ENCODE assay signal across 9 cellular contexts in genomic region chr14:73567951-73568885, GRCh38. TPM values are rescaled to one million over a fixed set of nuclear protein-coding genes. Genes with fewer than 3 reads are reported as not detected.
A peak's percentile ranks its signal among the peaks of the same experiment; 100 is the strongest.
DNase-seq lines count a peak whose midpoint lies in the region; ATAC-seq and TF ChIP-seq lines count a peak whose summit lies in the region.
"Had no signal": no experiment of that assay in that cellular context is flagged by ENCODE, and none has a peak within 500 bp of the region (broad histone marks: within the 10 kb centered on the region; RNA-seq: fewer than 3 reads in every experiment).

No MANE protein-coding gene starts in this region.

- no peaks in the 10 kb centered on the region for H3K36me3 ChIP-seq in BLaER1
- H3K36me3 ChIP-seq in IMR-90 (ENCODE audit: control insufficient read depth, insufficient read depth, low read length): no peaks in the 10 kb centered on the region; the same call in 1 of the 2 replicates
- no peaks in the 10 kb centered on the region for H3K36me3 ChIP-seq in thyroid gland

- peak overlapping the region; percentile 47 for H2AK5ac ChIP-seq in IMR-90 (ENCODE audit: low read depth, low read length)

- H2AFZ ChIP-seq in IMR-90 (replicated peaks; ENCODE audit: low read length, poor library complexity): no peak overlapping the region

- peak overlapping the region; percentile 95 for H4K5ac ChIP-seq in IMR-90 (ENCODE audit: low read depth, low read length)

- H3K4me1 ChIP-seq in BLaER1: peaks cover 7% of the 10 kb centered on the region; the same call in 1 of the 2 replicates
- peaks cover 9% of the 10 kb centered on the region; the same call in 1 of the 2 replicates for H3K4me1 ChIP-seq in IMR-90 (ENCODE audit: control insufficient read depth, insufficient read depth, low read length)
- peaks cover 16 to 24% of the 10 kb centered on the region in 2 donors for H3K4me1 ChIP-seq in thyroid gland

- H3K18ac ChIP-seq in IMR-90 (ENCODE audit: low read depth, low read length): peak overlapping the region; percentile 21

- TF ChIP-seq RAD21 in IMR-90 (IDR thresholded peaks at IDR 0.05; ENCODE audit: low read length): no peak

- peak overlapping the region; percentile 20; the same call in 1 of the 2 replicates for H3K23ac ChIP-seq in IMR-90 (ENCODE audit: low read depth, low read length)

- TF ChIP-seq POLR2A in IMR-90 (IDR thresholded peaks at IDR 0.05; ENCODE audit: low read depth, low read length) (no peak), thyroid gland (IDR thresholded peaks at IDR 0.05) (no peak)

- H4K20me1 ChIP-seq in BLaER1 (no peaks in the 10 kb centered on the region), IMR-90 (ENCODE audit: insufficient read depth, low read length) (peaks cover 4% of the 10 kb centered on the region; the same call in 1 of the 2 replicates)

- in situ Hi-C loops in IMR-90 (cut with MboI; ENCODE audit: low sequenced_read_pairs): no loop called here

- H3K27me3 ChIP-seq in BLaER1: peaks cover 32% of the 10 kb centered on the region
- H3K27me3 ChIP-seq in IMR-90 (ENCODE audit: control insufficient read depth, insufficient read depth, low read length): no peaks in the 10 kb centered on the region
- no peaks in the 10 kb centered on the region for H3K27me3 ChIP-seq in thyroid gland

- no peaks in the 10 kb centered on the region for H3K9me3 Mint-ChIP-seq in activated naive CD8-positive, alpha-beta T cell treated with anti-CD3 and anti-CD28 coated beads, Interleukin-2, amount 50 U/mL, for 24 hours

- H4K8ac ChIP-seq in IMR-90 (ENCODE audit: low read depth in 2 of 2, low read length in 2 of 2): peak overlapping the region; percentile 87 to 99

- CTCF ChIA-PET in IMR-90 (lab: Yijun Ruan, JAX): interaction anchor here (0.7 to 1.4 kb wide), 2 partner anchors 56 to 60 kb away, joined by 5 to 6 read pairs; no protein-coding TSS in a partner anchor

- DNase-seq in IMR-90: peak; percentile 41
- DNase-seq in activated naive CD8-positive, alpha-beta T cell treated with anti-CD3 and anti-CD28 coated beads, Interleukin-2, amount 50 U/mL, for 24 hours: no peak
- no peak for DNase-seq in left lobe of liver (ENCODE audit: low spot score)
- no peak for DNase-seq in thyroid gland
- no peak for DNase-seq in OCI-M2 (lab: John Stamatoyannopoulos, UW; ENCODE audit: unreplicated experiment)

- H4K91ac ChIP-seq in IMR-90 (ENCODE audit: insufficient read depth, low read depth, low read length): peak overlapping the region; percentile 99

- H3K9me3 ChIP-seq in BLaER1 (peaks cover 19% of the 10 kb centered on the region), IMR-90 (ENCODE audit: control insufficient read depth, insufficient read depth, low read length) (no peaks in the 10 kb centered on the region), thyroid gland (no peaks in the 10 kb centered on the region)

- H3K9ac ChIP-seq in BLaER1 (peak overlapping the region; percentile 63), IMR-90 (ENCODE audit: low read depth, low read length) (peak overlapping the region; percentile 93)

- peak overlapping the region; percentile 62 for H3K4me2 ChIP-seq in BLaER1
- peak overlapping the region; percentile 86 for H3K4me2 ChIP-seq in IMR-90 (ENCODE audit: low read depth, low read length)

- H3K27ac Mint-ChIP-seq in activated naive CD8-positive, alpha-beta T cell treated with anti-CD3 and anti-CD28 coated beads, Interleukin-2, amount 50 U/mL, for 24 hours: peak overlapping the region; percentile 97

- H3K27me3 Mint-ChIP-seq in activated naive CD8-positive, alpha-beta T cell treated with anti-CD3 and anti-CD28 coated beads, Interleukin-2, amount 50 U/mL, for 24 hours: no peaks in the 10 kb centered on the region

- peak overlapping the region; percentile 81 for H2BK5ac ChIP-seq in IMR-90 (ENCODE audit: low read depth, low read length, poor library complexity, severe bottlenecking)

- POLR2A ChIA-PET in IMR-90 (lab: Charles Lee; ENCODE audit: unreplicated experiment): interaction anchor here (0.5 to 0.7 kb wide), 6 partner anchors 34 to 304 kb away, joined by 3 to 4 read pairs (median 4); no protein-coding TSS in a partner anchor

- peak overlapping the region; percentile 19 for H3K14ac ChIP-seq in IMR-90 (replicated peaks; ENCODE audit: low read depth, low read length)

- H3K79me1 ChIP-seq in IMR-90 (ENCODE audit: low read depth in 1 of 2, low read length in 2 of 2): peaks cover 15 to 29% of the 10 kb centered on the region in 2 experiments

- H3K4me3 ChIP-seq in BLaER1 (peak overlapping the region; percentile 64; the same call in 1 of the 2 replicates), IMR-90 (ENCODE audit: insufficient read depth, low read depth, low read length) (peak overlapping the region; percentile 70), thyroid gland (replicated peaks in 1 of 3) (peak overlapping the region in 1 of 3 donors; percentile 57)

- intact Hi-C loops in IMR-90 (cut with micrococcal nuclease) (loop anchor here (5.0 kb wide), 1 partner anchor 46 kb away; no protein-coding TSS in a partner anchor), thyroid gland (cut with DNase I) (loop anchor here (10.0 kb wide), 2 partner anchors 53 to 67 kb away; no protein-coding TSS in a partner anchor)

- TF ChIP-seq CTCF in IMR-90 (conservative IDR thresholded peaks at IDR 0.05; ENCODE audit: low read depth, low read length) (no peak), thyroid gland (IDR thresholded peaks at IDR 0.05) (no peak)

- no TSS peak for BruUV-seq in IMR-90 (replicated peaks; lab: Mats Ljungman, UMichigan)

- H3K9me1 ChIP-seq in IMR-90 (ENCODE audit: insufficient read depth, low read length): no peaks in the 10 kb centered on the region; the same call in 1 of the 2 replicates

- H3K56ac ChIP-seq in IMR-90 (ENCODE audit: extremely low read depth, insufficient read depth, low read length): peak overlapping the region; percentile 88

- dilution Hi-C loops in IMR-90 (cut with HindIII; ENCODE audit: low sequenced_read_pairs, unreplicated experiment): no loop called here

- H2BK20ac ChIP-seq in IMR-90 (ENCODE audit: low read depth, low read length): 0 out of 2 replicates have a peak overlapping the region, but pooled peaks have one; percentile 12

- WGBS in IMR-90 (ENCODE audit: extremely low coverage in 2 of 2, insufficient read length in 1 of 2), 2 experiments: no CpG with 5 or more reads among the region's 16 CpGs
- 63 to 66% methylated on average over 16 of the region's 16 CpGs for WGBS in thyroid gland, 2 donors

- H3K4me3 Mint-ChIP-seq in activated naive CD8-positive, alpha-beta T cell treated with anti-CD3 and anti-CD28 coated beads, Interleukin-2, amount 50 U/mL, for 24 hours: peak overlapping the region; percentile 90

- H2BK15ac ChIP-seq in IMR-90 (ENCODE audit: low read depth, low read length): peak overlapping the region; percentile 39; the same call in 1 of the 3 replicates

- ATAC-seq in IMR-90 (ENCODE audit: low read depth): no peak; the same call in 1 of the 2 replicates
- ATAC-seq in activated naive CD8-positive, alpha-beta T cell treated with anti-CD3 and anti-CD28 coated beads, Interleukin-2, amount 50 U/mL, for 24 hours: no peak
- ATAC-seq in left lobe of liver: peak; percentile 0
- no peak for ATAC-seq in GM18867 (IDR thresholded peaks at IDR 0.05; ENCODE audit: unreplicated experiment)
- ATAC-seq in GM21526 (IDR thresholded peaks at IDR 0.05; ENCODE audit: low FRiP score, unreplicated experiment): no peak

- H3K4me1 Mint-ChIP-seq in activated naive CD8-positive, alpha-beta T cell treated with anti-CD3 and anti-CD28 coated beads, Interleukin-2, amount 50 U/mL, for 24 hours: peaks cover 50% of the 10 kb centered on the region

- H2AK9ac ChIP-seq in IMR-90 (replicated peaks; ENCODE audit: low read depth, low read length, poor library complexity): peak overlapping the region; percentile 55

- H2BK120ac ChIP-seq in IMR-90 (ENCODE audit: low read depth, low read length): peak overlapping the region; percentile 95; the same call in 1 of the 2 replicates

- H3K36me3 Mint-ChIP-seq in activated naive CD8-positive, alpha-beta T cell treated with anti-CD3 and anti-CD28 coated beads, Interleukin-2, amount 50 U/mL, for 24 hours (ENCODE audit: low read depth): peaks cover 40% of the 10 kb centered on the region

- H3K4ac ChIP-seq in IMR-90 (ENCODE audit: low read depth, low read length): peak overlapping the region; percentile 99

- no peak overlapping the region for H3K27ac ChIP-seq in BLaER1
- H3K27ac ChIP-seq in IMR-90 (ENCODE audit: insufficient read depth, low read length): peak overlapping the region; percentile 92
- peak overlapping the region; percentile 89 to 94 (median 92) for H3K27ac ChIP-seq in thyroid gland

TF ChIP-seq in IMR-90, 13 proteins besides CTCF, POLR2A, EP300 and RAD21 (continues in another document):
- no peak for TF ChIP-seq BHLHE40 (IDR thresholded peaks at IDR 0.05; ENCODE audit: low read depth, low read length)
- TF ChIP-seq MAZ (IDR thresholded peaks at IDR 0.05; ENCODE audit: borderline replicate concordance, low read depth, low read length): no peak
- no peak for TF ChIP-seq CEBPB (IDR thresholded peaks at IDR 0.05; ENCODE audit: low read depth, low read length)
- no peak for TF ChIP-seq CHD1 (IDR thresholded peaks at IDR 0.05; ENCODE audit: low read depth, low read length)

RNA-seq across cellular contexts. Expression of gene ACOT2, which starts 0.8 kb away (rescaled TPM):
- total RNA-seq in IMR-90 (2012; rRNA removed) (19.7 and 24.7 TPM in 2 replicates), left lobe of liver (141 TPM), thyroid gland (10 to 100 TPM in 3 of 4 donors, 1 to 10 TPM in 1; 8.0 to 69.3 (median 47.4) TPM)
- 33.1 and 34.9 TPM in 2 replicates for polyA plus RNA-seq in IMR-90 (2012; rRNA removed)
- polyA plus RNA-seq in IMR-90 (2012; cell fraction: cytosol; rRNA removed): 40.0 and 49.8 TPM in 2 replicates
- polyA plus RNA-seq in IMR-90 (2012; cell fraction: nucleus; rRNA removed; ENCODE audit: low replicate concordance): 26.4 and 34.4 TPM in 2 replicates

RNA-seq across cellular contexts. Expression of gene HEATR4, which starts 9.5 kb away (rescaled TPM):
- total RNA-seq in IMR-90 (2012; rRNA removed) (not detected in 2 replicates), left lobe of liver (3.2 TPM), thyroid gland (1 to 10 TPM in 1 of 4 donors, under 1 TPM in 3; 0.27 to 1.5 (median 0.60) TPM)
- polyA plus RNA-seq in IMR-90 (2012; rRNA removed): not detected in 2 replicates
- not detected in 2 replicates for polyA plus RNA-seq in IMR-90 (2012; cell fraction: cytosol; rRNA removed)
- polyA plus RNA-seq in IMR-90 (2012; cell fraction: nucleus; rRNA removed; ENCODE audit: low replicate concordance): 0.02 TPM in 1 of 2 replicates, not detected in the other

RNA-seq across cellular contexts. Expression of gene ACOT4, which starts 23.5 kb away (rescaled TPM):
- total RNA-seq in IMR-90 (2012; rRNA removed) (0.28 and 0.54 TPM in 2 replicates), left lobe of liver (9.9 TPM), thyroid gland (1 to 10 TPM; 1.1 to 2.9 (median 1.4) TPM)
- polyA plus RNA-seq in IMR-90 (2012; rRNA removed): 0.22 and 0.34 TPM in 2 replicates
- 0.25 and 0.31 TPM in 2 replicates for polyA plus RNA-seq in IMR-90 (2012; cell fraction: cytosol; rRNA removed)
- polyA plus RNA-seq in IMR-90 (2012; cell fraction: nucleus; rRNA removed; ENCODE audit: low replicate concordance): 0.05 and 0.08 TPM in 2 replicates

RNA-seq across cellular contexts. Expression of gene ACOT1, which starts 31.3 kb away (rescaled TPM):
- total RNA-seq in IMR-90 (2012; rRNA removed) (5.2 and 5.6 TPM in 2 replicates), left lobe of liver (31.9 TPM), thyroid gland (1 to 10 TPM; 3.8 to 9.1 (median 4.9) TPM)
- 4.8 and 5.5 TPM in 2 replicates for polyA plus RNA-seq in IMR-90 (2012; rRNA removed)
- polyA plus RNA-seq in IMR-90 (2012; cell fraction: cytosol; rRNA removed): 4.5 and 5.3 TPM in 2 replicates
- polyA plus RNA-seq in IMR-90 (2012; cell fraction: nucleus; rRNA removed; ENCODE audit: low replicate concordance): 4.3 and 7.6 TPM in 2 replicates

RNA-seq across cellular contexts. Expression of gene ACOT6, which starts 44.1 kb away (rescaled TPM):
- total RNA-seq in IMR-90 (2012; rRNA removed) (not detected in 2 replicates), left lobe of liver (1.6 TPM), thyroid gland (not detected)
- polyA plus RNA-seq in IMR-90 (2012; rRNA removed): not detected in 2 replicates
- not detected in 2 replicates for polyA plus RNA-seq in IMR-90 (2012; cell fraction: cytosol; rRNA removed)
- polyA plus RNA-seq in IMR-90 (2012; cell fraction: nucleus; rRNA removed; ENCODE audit: low replicate concordance): not detected in 2 replicates
- total RNA-seq: myocyte had no signal
